23 cellular contexts compared by ENCODE assay signal in the genomic region with DNA sequence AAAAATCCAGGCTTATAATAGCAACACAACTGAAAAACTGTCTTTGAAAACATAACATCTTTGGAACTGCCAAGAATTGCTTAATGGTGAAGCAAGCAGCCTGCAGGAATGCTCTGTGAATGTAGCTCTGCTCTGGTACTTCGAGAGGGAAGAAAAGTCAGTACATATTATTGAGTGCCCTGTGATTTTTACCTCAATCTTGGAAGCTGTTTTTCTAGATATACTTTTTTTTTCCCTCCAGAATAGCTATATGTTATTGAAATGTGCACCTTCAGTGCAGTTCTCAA.
DNase-seq lines count a peak whose midpoint lies in the region; ATAC-seq and TF ChIP-seq lines count a peak whose summit lies in the region.
"Had no signal": no experiment of that assay in that cellular context is flagged by ENCODE, and none has a peak within 500 bp of the region (broad histone marks: within the 10 kb centered on the region; RNA-seq: fewer than 3 reads in every experiment).

No MANE protein-coding gene starts in this region.

- H3K27ac ChIP-seq in foreskin keratinocyte (peak overlapping the region; percentile 74), tibial artery (peak overlapping the region; percentile 46 to 55), suprapubic skin (no peak overlapping the region)
- H3K27ac ChIP-seq: psoas muscle, upper lobe of right lung had no signal

- H3K9me3 Mint-ChIP-seq in activated CD4-positive, alpha-beta T cell treated with anti-CD3 and anti-CD28 coated beads, Interleukin-2, amount 10 ng/mL, durations not matched to agents 7 days and 5 days = peaks cover 3% of the 10 kb centered on the region
- no peaks in the 10 kb centered on the region for H3K9me3 Mint-ChIP-seq in effector memory CD8-positive, alpha-beta T cell
- H3K9me3 Mint-ChIP-seq: activated naive CD8-positive, alpha-beta T cell treated with anti-CD3 and anti-CD28 coated beads, Interleukin-2, amount 50 U/mL, for 24 hours; activated T-helper 17 cell treated with anti-CD3 and anti-CD28 coated beads, Interleukin-2, amount 50 U/mL, for 72 hours; central memory CD8-positive, alpha-beta T cell had no signal

- peak overlapping the region; percentile 19 for H3K27ac Mint-ChIP-seq in activated CD4-positive, alpha-beta T cell treated with anti-CD3 and anti-CD28 coated beads, Interleukin-2, amount 10 ng/mL, durations not matched to agents 7 days and 5 days
- no peak overlapping the region for H3K27ac Mint-ChIP-seq in effector memory CD8-positive, alpha-beta T cell
- H3K27ac Mint-ChIP-seq: activated naive CD8-positive, alpha-beta T cell treated with anti-CD3 and anti-CD28 coated beads, Interleukin-2, amount 50 U/mL, for 24 hours; activated T-helper 17 cell treated with anti-CD3 and anti-CD28 coated beads, Interleukin-2, amount 50 U/mL, for 72 hours; CD4-positive, CD25-positive, alpha-beta regulatory T cell; T-helper 2 cell treated with Interferon-gamma antibody and Interleukin-4, amounts not matched to agents 5 μg/mL and 100 μg/mL, for 36 hours had no signal

- intact Hi-C loops in tibial artery (cut with DNase I; ENCODE audit: low total_unique reads) = no loop called here

- no peak for TF ChIP-seq POLR2A in suprapubic skin (IDR thresholded peaks at IDR 0.05)

- peaks cover 16% of the 10 kb centered on the region for H3K4me1 Mint-ChIP-seq in activated CD4-positive, alpha-beta T cell treated with anti-CD3 and anti-CD28 coated beads, Interleukin-2, amount 10 ng/mL, durations not matched to agents 7 days and 5 days
- H3K4me1 Mint-ChIP-seq in effector memory CD8-positive, alpha-beta T cell (ENCODE audit: low read depth in 2 of 2) = peaks cover 0 to 3% of the 10 kb centered on the region in 2 donors

- no peak for TF ChIP-seq EP300 in suprapubic skin (IDR thresholded peaks at IDR 0.05)

- H3K4me3 ChIP-seq in astrocyte of the spinal cord (ENCODE audit: low read depth, low read length) (no peak overlapping the region), tibial artery (no peak overlapping the region), suprapubic skin (no peak overlapping the region)
- H3K4me3 ChIP-seq: psoas muscle, upper lobe of right lung had no signal

- CTCF ChIA-PET in activated CD4-positive, alpha-beta T cell treated with anti-CD3 and anti-CD28 coated beads, Interleukin-2, amount 10 ng/mL, durations not matched to agents 7 days and 5 days (lab: Charles Lee) = interaction anchor here (0.6 to 2.4 kb wide), 3 partner anchors 12 to 182 kb away, joined by 3 to 8 read pairs (median 3); no protein-coding TSS in a partner anchor

- H3K27me3 Mint-ChIP-seq in activated CD4-positive, alpha-beta T cell treated with anti-CD3 and anti-CD28 coated beads, Interleukin-2, amount 10 ng/mL, durations not matched to agents 7 days and 5 days = no peaks in the 10 kb centered on the region
- no peaks in the 10 kb centered on the region for H3K27me3 Mint-ChIP-seq in effector memory CD8-positive, alpha-beta T cell
- H3K27me3 Mint-ChIP-seq: activated naive CD8-positive, alpha-beta T cell treated with anti-CD3 and anti-CD28 coated beads, Interleukin-2, amount 50 U/mL, for 24 hours; activated T-helper 17 cell treated with anti-CD3 and anti-CD28 coated beads, Interleukin-2, amount 50 U/mL, for 72 hours; CD4-positive, CD25-positive, alpha-beta regulatory T cell; central memory CD8-positive, alpha-beta T cell had no signal

- H3K36me3 ChIP-seq in tibial artery (no peaks in the 10 kb centered on the region), suprapubic skin (no peaks in the 10 kb centered on the region)
- H3K36me3 ChIP-seq: upper lobe of right lung had no signal

- POLR2A ChIA-PET in activated CD4-positive, alpha-beta T cell treated with anti-CD3 and anti-CD28 coated beads, Interleukin-2, amount 10 ng/mL, durations not matched to agents 7 days and 5 days (lab: Charles Lee) = no interaction called here

- no peak overlapping the region for H3K4me3 Mint-ChIP-seq in activated CD4-positive, alpha-beta T cell treated with anti-CD3 and anti-CD28 coated beads, Interleukin-2, amount 10 ng/mL, durations not matched to agents 7 days and 5 days
- no peak overlapping the region for H3K4me3 Mint-ChIP-seq in effector memory CD8-positive, alpha-beta T cell
- H3K4me3 Mint-ChIP-seq: activated naive CD8-positive, alpha-beta T cell treated with anti-CD3 and anti-CD28 coated beads, Interleukin-2, amount 50 U/mL, for 24 hours; activated T-helper 17 cell treated with anti-CD3 and anti-CD28 coated beads, Interleukin-2, amount 50 U/mL, for 72 hours; CD4-positive, CD25-positive, alpha-beta regulatory T cell; central memory CD8-positive, alpha-beta T cell; T-helper 2 cell treated with Interferon-gamma antibody and Interleukin-4, amounts not matched to agents 5 μg/mL and 100 μg/mL, for 36 hours had no signal

- H3K4me1 ChIP-seq in foreskin keratinocyte (peaks cover 33% of the 10 kb centered on the region), tibial artery (peaks cover 0 to 69% (median 28%) of the 10 kb centered on the region in 4 donors), suprapubic skin (peaks cover 10% of the 10 kb centered on the region)
- H3K4me1 ChIP-seq: psoas muscle had no signal

- ATAC-seq in foreskin keratinocyte = no peak
- ATAC-seq in effector memory CD8-positive, alpha-beta T cell (replicated peaks) = no peak
- no peak for ATAC-seq in GM21786 (IDR thresholded peaks at IDR 0.05; ENCODE audit: unreplicated experiment)
- ATAC-seq: activated naive CD8-positive, alpha-beta T cell treated with anti-CD3 and anti-CD28 coated beads, Interleukin-2, amount 50 U/mL, for 24 hours; activated T-helper 17 cell treated with anti-CD3 and anti-CD28 coated beads, Interleukin-2, amount 50 U/mL, for 72 hours; psoas muscle; upper lobe of right lung had no signal

- no peak for TF ChIP-seq CTCF in astrocyte of the spinal cord (IDR thresholded peaks at IDR 0.05; ENCODE audit: low read depth, low read length)
- TF ChIP-seq CTCF in foreskin keratinocyte (conservative IDR thresholded peaks at IDR 0.05) = no peak
- no peak for TF ChIP-seq CTCF in tibial artery (IDR thresholded peaks at IDR 0.05)
- no peak for TF ChIP-seq CTCF in suprapubic skin (IDR thresholded peaks at IDR 0.05)

- peaks cover 33% of the 10 kb centered on the region for H3K36me3 Mint-ChIP-seq in activated CD4-positive, alpha-beta T cell treated with anti-CD3 and anti-CD28 coated beads, Interleukin-2, amount 10 ng/mL, durations not matched to agents 7 days and 5 days (ENCODE audit: low read depth)
- H3K36me3 Mint-ChIP-seq in effector memory CD8-positive, alpha-beta T cell (ENCODE audit: insufficient read depth) = peaks cover 10% of the 10 kb centered on the region

- no peak for DNase-seq in activated CD4-positive, alpha-beta T cell treated with anti-CD3 and anti-CD28 coated beads, Interleukin-2, amount 10 ng/mL, durations not matched to agents 7 days and 5 days
- no peak for DNase-seq in activated CD4-positive, alpha-beta T cell treated with anti-CD3 and anti-CD28 coated beads, Interleukin-2, amount 50 U/mL, for 1 hour
- DNase-seq in astrocyte of the spinal cord (ENCODE audit: low read depth, low spot score) (peak; percentile 55), foreskin keratinocyte (peak in 1 of 2 donors; percentile 13), tibial artery (no peak), suprapubic skin (ENCODE audit: low spot score in 2 of 2) (no peak)
- no peak for DNase-seq in effector memory CD8-positive, alpha-beta T cell
- DNase-seq: 8988T; activated CD4-positive, CD25-positive, alpha-beta regulatory T cell; activated naive CD8-positive, alpha-beta T cell treated with anti-CD3 and anti-CD28 coated beads, Interleukin-2, amount 50 U/mL, for 24 hours; CD4-positive, CD25-positive, alpha-beta regulatory T cell; H7; head of caudate nucleus; Kasumi-1; NCI-H146; NCI-H446 treated with DMSO at 0.1 percent for 48 hours; psoas muscle; stimulated activated naive CD4-positive, alpha-beta T cell; upper lobe of right lung had no signal

- H3K9me3 ChIP-seq in tibial artery = no peaks in the 10 kb centered on the region
- H3K9me3 ChIP-seq in suprapubic skin = no peaks in the 10 kb centered on the region
- H3K9me3 ChIP-seq: psoas muscle, upper lobe of right lung had no signal

- H3K27me3 ChIP-seq in foreskin keratinocyte (no peaks in the 10 kb centered on the region), tibial artery (no peaks in the 10 kb centered on the region), suprapubic skin (no peaks in the 10 kb centered on the region)
- H3K27me3 ChIP-seq: upper lobe of right lung had no signal

- in situ Hi-C loops in astrocyte of the spinal cord (cut with HindIII; ENCODE audit: low sequenced_read_pairs) = no loop called here

- WGBS in suprapubic skin = 47% methylated on average over 1 of the region's 1 CpG
